1 cellular context compared by ENCODE assay signal in the genomic region with DNA sequence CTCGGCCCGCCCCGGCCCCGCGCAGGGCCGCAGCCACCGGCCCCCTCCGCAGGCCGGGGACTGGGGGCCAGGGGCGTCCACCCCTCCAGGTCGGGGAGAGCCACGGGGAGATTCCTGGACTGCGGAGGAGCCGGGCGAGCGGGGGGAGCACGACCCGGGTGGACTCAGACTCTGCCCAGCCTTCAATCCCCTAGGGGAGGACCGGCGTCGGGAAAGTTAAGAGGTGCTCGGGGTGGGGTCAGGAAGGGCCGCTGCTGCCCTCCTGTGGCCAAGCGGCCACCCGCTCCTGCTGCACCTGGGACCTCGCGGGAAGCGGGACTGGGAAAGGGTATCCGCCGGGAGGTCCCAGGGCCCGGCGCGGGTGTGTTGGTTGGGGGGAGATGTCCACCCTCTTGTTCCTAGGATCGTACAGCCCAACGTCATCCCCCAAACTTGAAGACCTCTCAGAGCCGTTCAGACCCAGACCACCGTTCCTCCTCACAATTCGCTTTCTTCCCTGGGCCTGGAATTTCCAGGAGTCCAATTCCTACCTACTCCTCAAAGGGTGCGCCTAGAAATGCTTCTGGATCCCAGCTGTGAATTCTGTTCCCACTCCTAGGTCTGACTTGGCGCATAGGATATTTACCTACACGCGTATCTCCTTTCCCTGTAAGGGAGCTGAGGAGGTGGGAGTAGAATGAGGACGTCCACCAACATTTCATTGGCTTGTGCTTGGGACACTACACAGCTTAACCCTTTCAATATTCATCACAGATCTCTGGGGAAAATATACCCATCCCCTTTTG.
TF ChIP-seq lines count a peak whose summit lies in the region.

No MANE protein-coding gene starts in this region.

TF ChIP-seq in H1, 55 proteins besides CTCF, POLR2A, EP300 and RAD21 (continued from another document):
- peak; percentile 42; the same call in 1 of the 2 replicates for TF ChIP-seq YY1 (IDR thresholded peaks at IDR 0.05; ENCODE audit: low read depth, low read length)
- TF ChIP-seq CHD2 (IDR thresholded peaks at IDR 0.05; ENCODE audit: low read length), result peak; percentile 91
- TF ChIP-seq NRF1 (IDR thresholded peaks at IDR 0.05; ENCODE audit: low read depth, low read length), result no peak
- peak; percentile 19; the same call in 1 of the 2 replicates for TF ChIP-seq JUND (IDR thresholded peaks at IDR 0.05; ENCODE audit: low read length)
- peak; percentile 82; the same call in 1 of the 2 replicates for TF ChIP-seq TCF12 (IDR thresholded peaks at IDR 0.05; ENCODE audit: low read depth, low read length)
- peak; percentile 79 for TF ChIP-seq BRCA1 (IDR thresholded peaks at IDR 0.05; ENCODE audit: low read depth, low read length)
- TF ChIP-seq PHF8 (conservative IDR thresholded peaks at IDR 0.05; ENCODE audit: low read depth, low read length), result peak; percentile 47; the same call in 1 of the 2 replicates
- TF ChIP-seq EZH2 (IDR thresholded peaks at IDR 0.05; ENCODE audit: low read depth, low read length, severe bottlenecking), result no peak
- TF ChIP-seq, protein P1, sequence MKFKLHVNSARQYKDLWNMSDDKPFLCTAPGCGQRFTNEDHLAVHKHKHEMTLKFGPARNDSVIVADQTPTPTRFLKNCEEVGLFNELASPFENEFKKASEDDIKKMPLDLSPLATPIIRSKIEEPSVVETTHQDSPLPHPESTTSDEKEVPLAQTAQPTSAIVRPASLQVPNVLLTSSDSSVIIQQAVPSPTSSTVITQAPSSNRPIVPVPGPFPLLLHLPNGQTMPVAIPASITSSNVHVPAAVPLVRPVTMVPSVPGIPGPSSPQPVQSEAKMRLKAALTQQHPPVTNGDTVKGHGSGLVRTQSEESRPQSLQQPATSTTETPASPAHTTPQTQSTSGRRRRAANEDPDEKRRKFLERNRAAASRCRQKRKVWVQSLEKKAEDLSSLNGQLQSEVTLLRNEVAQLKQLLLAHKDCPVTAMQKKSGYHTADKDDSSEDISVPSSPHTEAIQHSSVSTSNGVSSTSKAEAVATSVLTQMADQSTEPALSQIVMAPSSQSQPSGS (IDR thresholded peaks at IDR 0.05; ENCODE audit: low read length), result no peak; the same call in 1 of the 2 replicates
- TF ChIP-seq RBBP5 (IDR thresholded peaks at IDR 0.05; ENCODE audit: borderline replicate concordance, low read depth, low read length), result 0 out of 2 replicates have a peak, but pooled peaks have one; percentile 42
- TF ChIP-seq SP1 (IDR thresholded peaks at IDR 0.05; ENCODE audit: low read depth, low read length), result no peak
- TF ChIP-seq SIN3A (conservative IDR thresholded peaks at IDR 0.05 in 1 of 2, IDR thresholded peaks at IDR 0.05 in 1 of 2; ENCODE audit: low read depth in 1 of 2, low read length in 2 of 2), result peak; percentile 61 to 71; a peak in 1 of 4 replicates
- peak; percentile 54 for TF ChIP-seq ASH2L (IDR thresholded peaks at IDR 0.05; ENCODE audit: low read length)
- TF ChIP-seq ZNF274 (IDR thresholded peaks at IDR 0.05; ENCODE audit: borderline replicate concordance, extremely low read depth, low read length), result no peak
- peak; percentile 16 to 73; a peak in 1 of 4 replicates for TF ChIP-seq HDAC2 (IDR thresholded peaks at IDR 0.05; ENCODE audit: borderline replicate concordance in 1 of 2, low read depth in 2 of 2, low read length in 2 of 2)
- TF ChIP-seq GABPA (IDR thresholded peaks at IDR 0.05; ENCODE audit: borderline replicate concordance, insufficient read depth, low read length), result peak; percentile 64; the same call in 1 of the 2 replicates
- peak; percentile 56 for TF ChIP-seq CREB1 (IDR thresholded peaks at IDR 0.05)
- no peak for TF ChIP-seq KDM5A (IDR thresholded peaks at IDR 0.05; ENCODE audit: low read length)
